Comparison of ENCODE assay signal across 16 cellular contexts in the genomic region with DNA sequence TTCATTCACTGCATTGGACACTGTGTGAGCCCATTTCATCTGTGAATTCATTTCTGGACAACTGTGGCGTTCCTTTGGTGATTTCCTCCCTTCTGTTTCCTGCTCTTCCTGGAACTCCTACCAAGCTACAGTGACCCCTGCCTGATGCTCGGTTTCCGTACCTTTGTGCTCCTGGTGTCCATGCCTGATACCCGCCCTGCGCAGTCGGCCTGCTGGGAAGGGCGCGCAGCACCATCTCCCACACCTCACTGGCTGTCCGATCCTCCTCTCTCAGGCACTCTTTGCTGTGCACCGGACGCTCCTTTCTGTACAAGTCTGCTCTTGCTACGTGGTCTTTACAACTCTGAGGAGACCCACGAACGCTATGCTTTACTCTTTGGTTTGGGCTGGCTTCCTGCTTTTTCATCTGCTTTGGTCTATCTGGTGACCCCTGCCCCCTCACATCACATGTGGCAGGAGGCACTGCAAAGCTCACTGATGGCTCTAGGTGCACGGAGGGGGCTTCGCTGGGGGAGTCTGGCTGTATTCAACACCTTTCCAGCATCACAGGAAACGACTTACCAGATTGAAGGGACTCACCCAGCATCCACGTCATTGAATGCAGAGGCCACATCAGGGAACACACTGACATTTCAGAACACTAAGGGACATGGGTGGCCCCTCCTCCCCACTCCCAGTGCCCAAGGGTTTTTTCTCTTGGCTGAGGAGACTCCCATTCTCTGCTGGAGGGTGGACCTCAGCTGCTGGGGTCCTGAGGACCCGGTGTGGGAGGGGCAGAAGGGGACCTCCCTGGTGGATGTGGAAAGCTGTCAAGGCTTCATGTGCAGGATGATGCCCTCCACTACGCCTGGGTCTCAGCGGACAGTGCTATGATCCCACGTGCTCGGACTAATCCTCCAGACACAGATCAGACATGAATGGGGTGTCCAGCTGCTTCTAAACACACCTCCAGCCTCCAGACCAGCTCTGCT. TPM values are rescaled to one million over a fixed set of nuclear protein-coding genes. Genes with fewer than 3 reads are reported as not detected.
A peak's percentile ranks its signal among the peaks of the same experiment; 100 is the strongest.
DNase-seq lines count a peak whose midpoint lies in the region; ATAC-seq and TF ChIP-seq lines count a peak whose summit lies in the region.
"Had no signal": no experiment of that assay in that cellular context is flagged by ENCODE, and none has a peak within 500 bp of the region (broad histone marks: within the 10 kb centered on the region; RNA-seq: fewer than 3 reads in every experiment).

No MANE protein-coding gene starts in this region.

- ATAC-seq in WTC11 (no peak), HG03135 (IDR thresholded peaks at IDR 0.05; ENCODE audit: unreplicated experiment) (no peak)
- ATAC-seq in stimulated activated effector memory CD8-positive, alpha-beta T cell treated with anti-CD3 and anti-CD28 coated beads, Interleukin-12 subunit alpha, Interleukin-12 subunit beta, amount 100 ng/mL, for 72 hours = no peak
- ATAC-seq: A549; foreskin keratinocyte; stimulated activated naive CD8-positive, alpha-beta T cell treated with anti-CD3 and anti-CD28 coated beads, Interleukin-15, Interleukin-2, amounts not matched to agents 100 U/mL and 50 U/mL, for 24 hours had no signal

- DNase-seq in activated naive CD4-positive, alpha-beta T cell treated with anti-CD3 and anti-CD28 coated beads, Interleukin-2, amount 10 ng/mL, durations not matched to agents 7 days and 5 days = no peak
- DNase-seq in WTC11 (ENCODE audit: low spot score) (no peak), HFFc6 (no peak), Calu3 (no peak)
- DNase-seq in stimulated activated effector memory CD8-positive, alpha-beta T cell treated with anti-CD3 and anti-CD28 coated beads, Interleukin-12 subunit alpha, Interleukin-12 subunit beta, amount 100 ng/mL, for 72 hours (ENCODE audit: low spot score in 2 of 2) = no peak
- DNase-seq: foreskin keratinocyte; Kasumi-1; mammary epithelial cell; NCI-H1105 treated with DMSO at 0.1 percent for 48 hours; Peyer's patch; stimulated activated naive CD8-positive, alpha-beta T cell treated with anti-CD3 and anti-CD28 coated beads, Interleukin-15, Interleukin-2, amounts not matched to agents 100 U/mL and 50 U/mL, for 24 hours had no signal

- H3K4me3 ChIP-seq in iPS-18a (ENCODE audit: low read length) = no peak overlapping the region
- H3K4me3 ChIP-seq: A549, Peyer's patch had no signal

- peak overlapping the region; percentile 10 for H3K9ac ChIP-seq in iPS-18a (ENCODE audit: low read length)

- peaks cover 66% of the 10 kb centered on the region for H3K4me1 Mint-ChIP-seq in activated naive CD4-positive, alpha-beta T cell treated with anti-CD3 and anti-CD28 coated beads, Interleukin-2, amount 50 U/mL, for 24 hours
- peaks cover 15% of the 10 kb centered on the region for H3K4me1 Mint-ChIP-seq in activated naive CD4-positive, alpha-beta T cell treated with anti-CD3 and anti-CD28 coated beads, Interleukin-2, amount 10 ng/mL, durations not matched to agents 7 days and 5 days
- H3K4me1 Mint-ChIP-seq in WTC11 (peaks cover 25% of the 10 kb centered on the region), HFFc6 (ENCODE audit: low read depth) (peaks cover 36% of the 10 kb centered on the region), Calu3 (ENCODE audit: low read depth, unreplicated experiment) (no peaks in the 10 kb centered on the region)
- H3K4me1 Mint-ChIP-seq in stimulated activated effector memory CD8-positive, alpha-beta T cell treated with anti-CD3 and anti-CD28 coated beads, Interleukin-12 subunit alpha, Interleukin-12 subunit beta, amount 100 ng/mL, for 72 hours = peaks cover 73% of the 10 kb centered on the region

- H3K4me1 ChIP-seq in iPS-18a (ENCODE audit: control insufficient read depth, low read depth, low read length) = peaks cover 9% of the 10 kb centered on the region
- H3K4me1 ChIP-seq: foreskin keratinocyte had no signal

- H3K27ac ChIP-seq in iPS-18a (ENCODE audit: low read length) = no peak overlapping the region
- H3K27ac ChIP-seq: A549, C4-2B, foreskin keratinocyte, Peyer's patch had no signal

- intact Hi-C loops in Calu3 (cut with micrococcal nuclease; ENCODE audit: unreplicated experiment) = loop anchor here (2.0 to 10.0 kb wide), 2 partner anchors 61 to 209 kb away; partner anchors contain the start of gene TOLLIP

- no peaks in the 10 kb centered on the region for H3K9me3 Mint-ChIP-seq in activated naive CD4-positive, alpha-beta T cell treated with anti-CD3 and anti-CD28 coated beads, Interleukin-2, amount 50 U/mL, for 24 hours
- no peaks in the 10 kb centered on the region for H3K9me3 Mint-ChIP-seq in activated naive CD4-positive, alpha-beta T cell treated with anti-CD3 and anti-CD28 coated beads, Interleukin-2, amount 10 ng/mL, durations not matched to agents 7 days and 5 days
- H3K9me3 Mint-ChIP-seq in WTC11 = no peaks in the 10 kb centered on the region
- no peaks in the 10 kb centered on the region for H3K9me3 Mint-ChIP-seq in stimulated activated effector memory CD8-positive, alpha-beta T cell treated with anti-CD3 and anti-CD28 coated beads, Interleukin-12 subunit alpha, Interleukin-12 subunit beta, amount 100 ng/mL, for 72 hours
- H3K9me3 Mint-ChIP-seq in HFFc6 = no peaks in the 10 kb centered on the region
- no peaks in the 10 kb centered on the region for H3K9me3 Mint-ChIP-seq in Calu3 (ENCODE audit: low read depth, unreplicated experiment)

- H3K36me3 Mint-ChIP-seq in activated naive CD4-positive, alpha-beta T cell treated with anti-CD3 and anti-CD28 coated beads, Interleukin-2, amount 50 U/mL, for 24 hours = no peaks in the 10 kb centered on the region
- H3K36me3 Mint-ChIP-seq in activated naive CD4-positive, alpha-beta T cell treated with anti-CD3 and anti-CD28 coated beads, Interleukin-2, amount 10 ng/mL, durations not matched to agents 7 days and 5 days = no peaks in the 10 kb centered on the region
- no peaks in the 10 kb centered on the region for H3K36me3 Mint-ChIP-seq in WTC11
- H3K36me3 Mint-ChIP-seq in stimulated activated effector memory CD8-positive, alpha-beta T cell treated with anti-CD3 and anti-CD28 coated beads, Interleukin-12 subunit alpha, Interleukin-12 subunit beta, amount 100 ng/mL, for 72 hours = no peaks in the 10 kb centered on the region
- no peaks in the 10 kb centered on the region for H3K36me3 Mint-ChIP-seq in HFFc6 (ENCODE audit: low read depth)
- no peaks in the 10 kb centered on the region for H3K36me3 Mint-ChIP-seq in Calu3 (ENCODE audit: insufficient read depth, unreplicated experiment)

- H3K27ac Mint-ChIP-seq in activated naive CD4-positive, alpha-beta T cell treated with anti-CD3 and anti-CD28 coated beads, Interleukin-2, amount 50 U/mL, for 24 hours = peak overlapping the region; percentile 44
- H3K27ac Mint-ChIP-seq in activated naive CD4-positive, alpha-beta T cell treated with anti-CD3 and anti-CD28 coated beads, Interleukin-2, amount 10 ng/mL, durations not matched to agents 7 days and 5 days = no peak overlapping the region
- H3K27ac Mint-ChIP-seq in WTC11 (no peak overlapping the region), HFFc6 (no peak overlapping the region), Calu3 (ENCODE audit: unreplicated experiment) (no peak overlapping the region)
- peak overlapping the region; percentile 92 for H3K27ac Mint-ChIP-seq in stimulated activated effector memory CD8-positive, alpha-beta T cell treated with anti-CD3 and anti-CD28 coated beads, Interleukin-12 subunit alpha, Interleukin-12 subunit beta, amount 100 ng/mL, for 72 hours

- no peak overlapping the region for H3K4me3 Mint-ChIP-seq in activated naive CD4-positive, alpha-beta T cell treated with anti-CD3 and anti-CD28 coated beads, Interleukin-2, amount 50 U/mL, for 24 hours
- no peak overlapping the region for H3K4me3 Mint-ChIP-seq in activated naive CD4-positive, alpha-beta T cell treated with anti-CD3 and anti-CD28 coated beads, Interleukin-2, amount 10 ng/mL, durations not matched to agents 7 days and 5 days
- no peak overlapping the region for H3K4me3 Mint-ChIP-seq in WTC11
- no peak overlapping the region for H3K4me3 Mint-ChIP-seq in stimulated activated effector memory CD8-positive, alpha-beta T cell treated with anti-CD3 and anti-CD28 coated beads, Interleukin-12 subunit alpha, Interleukin-12 subunit beta, amount 100 ng/mL, for 72 hours
- H3K4me3 Mint-ChIP-seq in HFFc6 = no peak overlapping the region
- H3K4me3 Mint-ChIP-seq in Calu3 (ENCODE audit: low read depth, unreplicated experiment) = no peak overlapping the region

- H3K27me3 ChIP-seq in iPS-18a (ENCODE audit: control insufficient read depth, insufficient read depth, low read length) = no peaks in the 10 kb centered on the region
- H3K27me3 ChIP-seq: foreskin keratinocyte, Peyer's patch had no signal

- POLR2A ChIA-PET in WTC11 (lab: Charles Lee) = no interaction called here

- TF ChIP-seq CTCF in WTC11 (IDR thresholded peaks at IDR 0.05) (no peak), HFFc6 (IDR thresholded peaks at IDR 0.05) (no peak), Calu3 (IDR thresholded peaks at IDR 0.05; ENCODE audit: unreplicated experiment) (no peak)

- H3K27me3 Mint-ChIP-seq in activated naive CD4-positive, alpha-beta T cell treated with anti-CD3 and anti-CD28 coated beads, Interleukin-2, amount 50 U/mL, for 24 hours = no peaks in the 10 kb centered on the region
- no peaks in the 10 kb centered on the region for H3K27me3 Mint-ChIP-seq in activated naive CD4-positive, alpha-beta T cell treated with anti-CD3 and anti-CD28 coated beads, Interleukin-2, amount 10 ng/mL, durations not matched to agents 7 days and 5 days
- H3K27me3 Mint-ChIP-seq in WTC11 (ENCODE audit: low read depth) (no peaks in the 10 kb centered on the region), HFFc6 (ENCODE audit: insufficient read depth) (no peaks in the 10 kb centered on the region; the same call in 1 of the 2 replicates), Calu3 (ENCODE audit: unreplicated experiment) (no peaks in the 10 kb centered on the region)

- H3K9me3 ChIP-seq in iPS-18a (ENCODE audit: control insufficient read depth, low read depth, low read length) = no peaks in the 10 kb centered on the region
- H3K9me3 ChIP-seq: A549, Peyer's patch had no signal

- CTCF ChIA-PET in activated naive CD4-positive, alpha-beta T cell treated with anti-CD3 and anti-CD28 coated beads, Interleukin-2, amount 10 ng/mL, durations not matched to agents 7 days and 5 days (lab: Charles Lee) = interaction anchor here (1.2 to 2.5 kb wide), 3 partner anchors 15 to 309 kb away, joined by 4 to 9 read pairs (median 6); no protein-coding TSS in a partner anchor
- CTCF ChIA-PET in WTC11 (lab: Charles Lee) = interaction anchor here (0.8 to 3.1 kb wide), 9 partner anchors 8 to 286 kb away, joined by 3 to 19 read pairs (median 3); no protein-coding TSS in a partner anchor
- CTCF ChIA-PET in Calu3 (lab: Charles Lee) = no interaction called here

- H3K36me3 ChIP-seq in iPS-18a (ENCODE audit: control insufficient read depth, low read depth, low read length) = no peaks in the 10 kb centered on the region
- H3K36me3 ChIP-seq: Peyer's patch had no signal

- BruUV-seq in Calu3 (replicated peaks; lab: Mats Ljungman, UMichigan) = no TSS peak

RNA-seq across cellular contexts. Expression of gene MOB2, which starts 27.0 kb away (rescaled TPM):
- total RNA-seq in WTC11 (2021) (17.7 to 23.4 TPM (median 21.7 TPM) in 3 replicates), Calu3 (2022) (28.6 and 29.8 TPM in 2 replicates)
- 10 to 100 TPM; 19.6 to 27.4 (median 21.4) TPM for total RNA-seq in HFFc6 (2021; fragmentation: NEBNext Ultra II Directional; extraction: Animal tissue kit (Norgen Biotek cat#: 25700))

RNA-seq across cellular contexts. Expression of gene DUSP8, which starts 58.5 kb away (rescaled TPM):
- 1.7 to 2.5 TPM (median 2.4 TPM) in 3 replicates for total RNA-seq in WTC11 (2021)
- total RNA-seq in HFFc6 (2021; fragmentation: NEBNext Ultra II Directional; extraction: Animal tissue kit (Norgen Biotek cat#: 25700)) = 1 to 10 TPM in 3 of 6 experiments, under 1 TPM in 3; 0.38 to 1.6 (median 0.81) TPM
- total RNA-seq in Calu3 (2022) = 12.1 and 14.0 TPM in 2 replicates

Comparison
In these comparisons a context has a peak if more than half of its experiments do, and no peak if none do; other contexts are left out.
1. H3K27ac Mint-ChIP-seq: peak in activated naive CD4-positive, alpha-beta T cell treated with anti-CD3 and anti-CD28 coated beads, Interleukin-2, amount 50 U/mL, for 24 hours (single experiment) and stimulated activated effector memory CD8-positive, alpha-beta T cell treated with anti-CD3 and anti-CD28 coated beads, Interleukin-12 subunit alpha, Interleukin-12 subunit beta, amount 100 ng/mL, for 72 hours (single experiment); none in activated naive CD4-positive, alpha-beta T cell treated with anti-CD3 and anti-CD28 coated beads, Interleukin-2, amount 10 ng/mL, durations not matched to agents 7 days and 5 days (single experiment), WTC11 (single experiment), HFFc6 (single experiment) and Calu3 (single experiment).